In genomic region chrX:41667631-41668030, GRCh38 we compare ENCODE assay signal across 16 cellular contexts. TPM values are rescaled to one million over a fixed set of nuclear protein-coding genes. Genes with fewer than 3 reads are reported as not detected.
"Had no signal": no experiment of that assay in that cellular context is flagged by ENCODE, and none has a peak within 500 bp of the region (broad histone marks: within the 10 kb centered on the region; RNA-seq: fewer than 3 reads in every experiment).

No MANE protein-coding gene starts in this region.

- H3K4me2 ChIP-seq: smooth muscle cell had no signal

- DNase-seq: activated naive CD4-positive, alpha-beta T cell; aorta; esophagus squamous epithelium; foreskin fibroblast; mammary epithelial cell; mucosa of descending colon; naive thymus-derived CD8-positive, alpha-beta T cell; posterior cingulate gyrus; right cardiac atrium; SJCRH30; T-helper 9 cell had no signal

- H3K27ac Mint-ChIP-seq: stimulated activated memory B cell treated with anti-CD40 and anti-IgM and Interleukin-4, amounts not matched to agents 10 μg/mL and 1 μg/mL and 100 μg/mL, for 72 hours; type B pancreatic cell had no signal

- FAIRE-seq: bronchial epithelial cell had no signal

- H3K27me3 Mint-ChIP-seq: naive thymus-derived CD8-positive, alpha-beta T cell; stimulated activated memory B cell treated with anti-CD40 and anti-IgM and Interleukin-4, amounts not matched to agents 10 μg/mL and 1 μg/mL and 100 μg/mL, for 72 hours; type B pancreatic cell had no signal

- H3K4me3 Mint-ChIP-seq: naive thymus-derived CD8-positive, alpha-beta T cell; stimulated activated memory B cell treated with anti-CD40 and anti-IgM and Interleukin-4, amounts not matched to agents 10 μg/mL and 1 μg/mL and 100 μg/mL, for 72 hours; type B pancreatic cell had no signal

- H3K36me3 ChIP-seq: neutrophil, SJCRH30 had no signal

- H3K27ac ChIP-seq: esophagus squamous epithelium, neutrophil, SJCRH30 had no signal

- H3K4me1 ChIP-seq: esophagus squamous epithelium, SJCRH30 had no signal

- H3K27me3 ChIP-seq: esophagus squamous epithelium, neutrophil, SJCRH30 had no signal

- H3K4me3 ChIP-seq: esophagus squamous epithelium, mucosa of descending colon, SJCRH30, smooth muscle cell had no signal

- ATAC-seq: mucosa of descending colon; naive thymus-derived CD8-positive, alpha-beta T cell; right cardiac atrium; stimulated activated memory B cell treated with anti-CD40 and anti-IgM and Interleukin-4, amounts not matched to agents 10 μg/mL and 1 μg/mL and 100 μg/mL, for 72 hours had no signal

- H3K9me3 Mint-ChIP-seq: naive thymus-derived CD8-positive, alpha-beta T cell; stimulated activated memory B cell treated with anti-CD40 and anti-IgM and Interleukin-4, amounts not matched to agents 10 μg/mL and 1 μg/mL and 100 μg/mL, for 72 hours; type B pancreatic cell had no signal

- H3K9me3 ChIP-seq: esophagus squamous epithelium, mucosa of descending colon, neutrophil, SJCRH30 had no signal

RNA-seq across cellular contexts. Expression of gene GPR34, which starts 21.1 kb away (rescaled TPM):
- total RNA-seq: bronchial epithelial cell, mammary epithelial cell, SJCRH30 had no signal
- polyA plus RNA-seq: mammary epithelial cell had no signal

RNA-seq across cellular contexts. Expression of gene GPR82, which starts 56.4 kb away (rescaled TPM):
- total RNA-seq: bronchial epithelial cell; mammary epithelial cell; naive thymus-derived CD8-positive, alpha-beta T cell; SJCRH30; smooth muscle cell had no signal
- polyA plus RNA-seq: mammary epithelial cell had no signal
